In genomic region chr15:46685681-46686080, GRCh38 we compare ENCODE assay signal across 30 cellular contexts.
"Had no signal": no experiment of that assay in that cellular context is flagged by ENCODE, and none has a peak within 500 bp of the region (broad histone marks: within the 10 kb centered on the region; RNA-seq: fewer than 3 reads in every experiment).

No MANE protein-coding gene starts in this region.

- H3K4me1 ChIP-seq: neural progenitor cell, parathyroid adenoma, psoas muscle, right lobe of liver, spleen, suprapubic skin, testis, tibial artery, upper lobe of left lung, vagina had no signal

- H3K9me3 ChIP-seq: ovary, psoas muscle, right lobe of liver, sigmoid colon, suprapubic skin, testis, tibial artery, upper lobe of left lung, vagina had no signal

- H3K27me3 ChIP-seq: neural progenitor cell, ovary, right lobe of liver, sigmoid colon, spleen, suprapubic skin, testis, tibial artery, upper lobe of left lung, vagina had no signal

- H3K36me3 ChIP-seq: neural progenitor cell, ovary, right lobe of liver, sigmoid colon, spleen, suprapubic skin, tibial artery, upper lobe of left lung, vagina had no signal

- H3K4me3 ChIP-seq: neural progenitor cell, ovary, psoas muscle, right lobe of liver, sigmoid colon, smooth muscle cell, spleen, suprapubic skin, testis, tibial artery, upper lobe of left lung, vagina had no signal

- H3K27ac ChIP-seq: neural progenitor cell, ovary, parathyroid adenoma, psoas muscle, right lobe of liver, sigmoid colon, spleen, suprapubic skin, testis, tibial artery, upper lobe of left lung, vagina had no signal

- ATAC-seq: naive thymus-derived CD4-positive, alpha-beta T cell; natural killer cell; psoas muscle; right cardiac atrium; right lobe of liver; stimulated activated memory B cell treated with anti-CD40 and anti-IgM and Interleukin-4, amounts not matched to agents 10 μg/mL and 1 μg/mL and 100 μg/mL, for 72 hours; stimulated activated naive CD8-positive, alpha-beta T cell treated with anti-CD3 and anti-CD28 coated beads, Interleukin-15, amount 100 ng/mL, for 72 hours; stimulated activated naive CD8-positive, alpha-beta T cell treated with anti-CD3 and anti-CD28 coated beads, Interleukin-15, Interleukin-2, amounts not matched to agents 100 U/mL and 50 U/mL, for 24 hours had no signal

- DNase-seq: naive thymus-derived CD4-positive, alpha-beta T cell; natural killer cell; occipital lobe; ovary; posterior cingulate gyrus; psoas muscle; right cardiac atrium; right lobe of liver; sigmoid colon; spleen; stimulated activated CD4-positive, alpha-beta T cell treated with anti-CD3 and anti-CD28 coated beads, Interleukin-12 subunit alpha, Interleukin-12 subunit beta, amount 100 ng/mL, for 4 hours; stimulated activated CD4-positive, alpha-beta T cell treated with anti-CD3 and anti-CD28 coated beads, Interleukin-1b, Interleukin-23, amount 100 ng/mL, for 48 hours; stimulated activated CD4-positive, alpha-beta T cell treated with anti-CD3 and anti-CD28 coated beads, Interleukin-4, amount 100 ng/mL, for 1 hour; stimulated activated CD4-positive, alpha-beta T cell treated with anti-CD3 and anti-CD28 coated beads, Interleukin-4, amount 100 ng/mL, for 4 hours; stimulated activated CD8-positive, alpha-beta memory T cell treated with anti-CD3 and anti-CD28 coated beads, Interleukin-4, amount 100 ng/mL, for 48 hours; stimulated activated naive CD4-positive, alpha-beta T cell; stimulated activated naive CD8-positive, alpha-beta T cell treated with anti-CD3 and anti-CD28 coated beads, Interleukin-15, amount 100 ng/mL, for 72 hours; stimulated activated naive CD8-positive, alpha-beta T cell treated with anti-CD3 and anti-CD28 coated beads, Interleukin-15, Interleukin-2, amounts not matched to agents 100 U/mL and 50 U/mL, for 24 hours; substantia nigra; testis; tibial artery; trophoblast cell; upper lobe of left lung had no signal

- FAIRE-seq: urothelium cell line had no signal
